ENCODE assay signal across 15 cellular contexts in the genomic region with DNA sequence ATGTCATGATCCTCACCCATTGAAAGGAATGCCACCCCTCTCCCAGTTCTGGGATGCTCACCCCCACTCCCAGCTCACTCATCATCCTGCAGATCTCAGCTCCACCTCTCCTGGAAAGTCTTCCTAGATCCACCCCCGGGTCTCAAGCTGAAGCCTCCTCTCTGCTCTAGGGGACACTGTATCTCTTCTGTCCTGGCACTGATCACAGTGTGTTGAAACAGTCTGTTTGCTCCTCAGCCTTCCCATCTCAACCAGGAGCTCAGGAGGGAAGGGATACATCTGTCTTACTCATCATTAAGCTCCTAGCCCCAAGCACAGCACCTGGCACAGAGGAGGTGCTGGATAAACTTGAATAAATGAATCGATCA.
"Had no signal": no experiment of that assay in that cellular context is flagged by ENCODE, and none has a peak within 500 bp of the region (broad histone marks: within the 10 kb centered on the region; RNA-seq: fewer than 3 reads in every experiment).

No MANE protein-coding gene starts in this region.

- H3K36me3 ChIP-seq: brain microvascular endothelial cell, colonic mucosa, stomach had no signal

- FAIRE-seq: islet of Langerhans, TTC549 had no signal

- DNase-seq: activated CD4-positive, alpha-beta memory T cell treated with anti-CD3 and anti-CD28 coated beads for 36 hours; activated CD4-positive, alpha-beta T cell treated with anti-CD3 and anti-CD28 coated beads for 36 hours; activated naive CD8-positive, alpha-beta T cell treated with anti-CD3 and anti-CD28 coated beads, Interleukin-2, amount 10 ng/mL, durations not matched to agents 7 days and 5 days; brain microvascular endothelial cell; colonic mucosa; nephron progenitor cell; stimulated activated CD4-positive, alpha-beta T cell treated with anti-CD3 and anti-CD28 coated beads, Interleukin-15, amount 100 ng/mL, for 24 hours; stimulated activated CD4-positive, alpha-beta T cell treated with anti-CD3 and anti-CD28 coated beads, Interleukin-2, amount 100 ng/mL, for 48 hours; stomach; testis had no signal

- H3K4me3 ChIP-seq: colonic mucosa, lung, skin epidermis, stomach, testis had no signal

- ATAC-seq: activated CD4-positive, alpha-beta T cell treated with anti-CD3 and anti-CD28 coated beads for 36 hours; right cardiac atrium had no signal

- H3K27me3 ChIP-seq: brain microvascular endothelial cell, colonic mucosa, stomach, testis had no signal

- H3K27ac ChIP-seq: brain microvascular endothelial cell, colonic mucosa, testis had no signal

- H3K9me3 ChIP-seq: colonic mucosa, stomach, testis had no signal
